ENCODE assay signal across 25 cellular contexts in the genomic region with DNA sequence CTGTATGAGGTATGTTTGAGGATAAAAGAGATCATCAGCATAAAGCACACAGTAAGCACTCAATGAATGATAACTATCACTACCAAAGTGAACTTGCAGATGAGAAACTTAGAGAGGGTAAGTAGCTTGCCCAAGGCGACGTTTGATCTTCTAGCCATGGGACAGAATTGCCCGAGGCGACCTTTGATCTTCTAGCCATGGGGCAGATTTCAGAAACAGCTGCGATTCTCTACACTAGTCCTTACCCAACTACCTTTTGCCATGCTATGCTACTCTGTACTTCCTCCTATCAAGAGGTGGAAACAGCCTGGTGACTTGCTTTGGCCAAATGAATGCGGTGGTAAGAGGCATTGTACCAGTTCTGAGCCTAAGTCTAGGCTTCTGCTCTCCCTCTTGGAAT. TPM values are rescaled to one million over a fixed set of nuclear protein-coding genes. Genes with fewer than 3 reads are reported as not detected.
DNase-seq lines count a peak whose midpoint lies in the region; ATAC-seq, FAIRE-seq and TF ChIP-seq lines count a peak whose summit lies in the region.
"Had no signal": no experiment of that assay in that cellular context is flagged by ENCODE, and none has a peak within 500 bp of the region (broad histone marks: within the 10 kb centered on the region; RNA-seq: fewer than 3 reads in every experiment).

No MANE protein-coding gene starts in this region.

- H3K27ac Mint-ChIP-seq in mesothelial cell of epicardium: peak overlapping the region; percentile 30
- H3K27ac Mint-ChIP-seq: CD4-positive, alpha-beta T cell; HFFc6; IgD-negative memory B cell had no signal

- 87% methylated on average over 6 of the region's 6 CpGs for WGBS in mammary epithelial cell (ENCODE audit: low coverage, missing lambda C conversion rate)

- H3K9me1 ChIP-seq in keratinocyte (ENCODE audit: control insufficient read depth, extremely low read depth, insufficient read depth, low read length): peaks cover 2% of the 10 kb centered on the region

- H3K79me2 ChIP-seq in mammary epithelial cell (ENCODE audit: insufficient read depth, low read length) (no peaks in the 10 kb centered on the region), keratinocyte (ENCODE audit: control insufficient read depth, insufficient read depth, low read length) (no peaks in the 10 kb centered on the region)

- intact Hi-C loops in mammary epithelial cell (cut with micrococcal nuclease) (loop anchor here (1.0 to 5.0 kb wide), 2 partner anchors 24 to 982 kb away; no protein-coding TSS in a partner anchor), tibial artery (cut with DNase I; ENCODE audit: low total_unique reads) (loop anchor here (10.0 kb wide), 1 partner anchor 1770 kb away; no protein-coding TSS in a partner anchor)

- H4K20me1 ChIP-seq in mammary epithelial cell (ENCODE audit: insufficient read depth, low read length) (no peaks in the 10 kb centered on the region), keratinocyte (ENCODE audit: control insufficient read depth, extremely low read depth, insufficient read depth, low read length) (no peaks in the 10 kb centered on the region)
- H4K20me1 ChIP-seq: BLaER1 had no signal

- H3K36me3 Mint-ChIP-seq in mesothelial cell of epicardium: no peaks in the 10 kb centered on the region
- H3K36me3 Mint-ChIP-seq: IgD-negative memory B cell had no signal

- no peaks in the 10 kb centered on the region for H3K9me3 ChIP-seq in mammary epithelial cell (replicated peaks; ENCODE audit: insufficient read depth, low read length)
- H3K9me3 ChIP-seq in keratinocyte (ENCODE audit: control insufficient read depth, low read depth, low read length): no peaks in the 10 kb centered on the region
- no peaks in the 10 kb centered on the region for H3K9me3 ChIP-seq in tibial artery
- H3K9me3 ChIP-seq: BLaER1, HAP-1, Peyer's patch, SK-N-SH had no signal

- H3K36me3 ChIP-seq in mammary epithelial cell (ENCODE audit: insufficient read depth, low read length) (no peaks in the 10 kb centered on the region), keratinocyte (ENCODE audit: control insufficient read depth in 2 of 2, extremely low read depth in 1 of 2, insufficient read depth in 2 of 2, low read length in 2 of 2) (no peaks in the 10 kb centered on the region), tibial artery (no peaks in the 10 kb centered on the region)
- H3K36me3 ChIP-seq: BLaER1, HAP-1, Peyer's patch had no signal

- H3K9me3 Mint-ChIP-seq in mesothelial cell of epicardium: peaks cover 4% of the 10 kb centered on the region
- H3K9me3 Mint-ChIP-seq: CD4-positive, alpha-beta T cell; HFFc6; IgD-negative memory B cell had no signal

- in situ Hi-C loops in mammary epithelial cell (cut with MboI; ENCODE audit: low sequenced_read_pairs in 2 of 2): loop anchor here in 1 of 2 donors (25.0 kb wide), 1 partner anchor 302 kb away; no protein-coding TSS in a partner anchor

- no TSS peak for BruUV-seq in mammary epithelial cell (replicated peaks; lab: Mats Ljungman, UMichigan)

- no peaks in the 10 kb centered on the region for H3K27me3 ChIP-seq in mammary epithelial cell (ENCODE audit: insufficient read depth, low read length)
- no peaks in the 10 kb centered on the region for H3K27me3 ChIP-seq in keratinocyte (ENCODE audit: control insufficient read depth, extremely low read depth, insufficient read depth, low read length)
- H3K27me3 ChIP-seq in tibial artery: no peaks in the 10 kb centered on the region
- H3K27me3 ChIP-seq: BLaER1, Peyer's patch had no signal

- no peak overlapping the region for H3K4me3 ChIP-seq in mammary epithelial cell (replicated peaks in 1 of 3; ENCODE audit: insufficient read depth in 1 of 3, low read depth in 2 of 3, low read length in 3 of 3)
- no peak overlapping the region for H3K4me3 ChIP-seq in keratinocyte (ENCODE audit: control insufficient read depth in 2 of 3, extremely low read depth in 1 of 3, insufficient read depth in 2 of 3, low read depth in 1 of 3, low read length in 3 of 3)
- H3K4me3 ChIP-seq in tibial artery: no peak overlapping the region
- H3K4me3 ChIP-seq: BLaER1, GM12878, HAP-1, Peyer's patch had no signal

- dilution Hi-C loops in mammary epithelial cell (cut with HindIII; ENCODE audit: low sequenced_read_pairs) (loop anchor here (5.0 kb wide), 1 partner anchor 87 kb away; no protein-coding TSS in a partner anchor), keratinocyte (cut with MboI; ENCODE audit: extremely low pct_ligation_motif_present, low sequenced_read_pairs) (no loop called here)

- CTCF ChIA-PET in mammary epithelial cell (lab: Charles Lee; ENCODE audit: low non-redundant PET): no interaction called here

- peak overlapping the region; percentile 57 for H3K27ac ChIP-seq in mammary epithelial cell (ENCODE audit: insufficient read depth, low read depth, low read length)
- H3K27ac ChIP-seq in keratinocyte (ENCODE audit: control insufficient read depth, insufficient read depth, low read length): no peak overlapping the region
- H3K27ac ChIP-seq in tibial artery: peak overlapping the region; percentile 56 to 74
- H3K27ac ChIP-seq: BLaER1, KMS-11, Peyer's patch had no signal

- H2AFZ ChIP-seq in mammary epithelial cell (ENCODE audit: low read depth, low read length): peak overlapping the region; percentile 34
- no peak overlapping the region for H2AFZ ChIP-seq in keratinocyte (ENCODE audit: control insufficient read depth, low read length)

- no peak for DNase-seq in mammary epithelial cell
- no peak for DNase-seq in keratinocyte (ENCODE audit: low read depth, low spot score)
- no peak for DNase-seq in mesothelial cell of epicardium (ENCODE audit: low spot score in 2 of 2, unreplicated experiment in 2 of 2)
- DNase-seq in tibial artery: no peak
- no peak for DNase-seq in D341Med (ENCODE audit: low spot score)
- DNase-seq in DMS53 treated with DMSO at 0.1 percent for 48 hours (lab: John Stamatoyannopoulos, UW; ENCODE audit: unreplicated experiment): no peak
- DNase-seq: CD4-positive, alpha-beta T cell; DMS53; GOT3; NCI-H1048; NCI-H1694; NCI-H2081; NCI-H2227 treated with DMSO at 0.1 percent for 48 hours; NCI-H526 treated with DMSO at 0.1 percent for 48 hours; Peyer's patch; SK-N-SH had no signal

- no peak overlapping the region for H3K9ac ChIP-seq in mammary epithelial cell (ENCODE audit: insufficient read depth, low read length)
- H3K9ac ChIP-seq in keratinocyte (ENCODE audit: control insufficient read depth, extremely low read depth, insufficient read depth, low read length): no peak overlapping the region
- H3K9ac ChIP-seq: BLaER1, KMS-11, SK-N-SH had no signal

- H3K4me1 Mint-ChIP-seq in mesothelial cell of epicardium: peaks cover 46% of the 10 kb centered on the region
- H3K4me1 Mint-ChIP-seq: IgD-negative memory B cell had no signal

- ATAC-seq in GM21515 (IDR thresholded peaks at IDR 0.05; ENCODE audit: unreplicated experiment): no peak
- ATAC-seq: GM12878 had no signal

- peak overlapping the region; percentile 11 for H3K4me2 ChIP-seq in mammary epithelial cell (ENCODE audit: insufficient read depth, low read depth, low read length)
- H3K4me2 ChIP-seq in keratinocyte (ENCODE audit: control insufficient read depth, extremely low read depth, insufficient read depth, low read depth, low read length): peak overlapping the region; percentile 30
- H3K4me2 ChIP-seq: BLaER1, KMS-11, SK-N-SH had no signal

- TF ChIP-seq CTCF in mammary epithelial cell (conservative IDR thresholded peaks at IDR 0.05 in 1 of 2, IDR thresholded peaks at IDR 0.05 in 1 of 2; ENCODE audit: extremely low read depth in 1 of 2, insufficient read depth in 1 of 2, low read depth in 1 of 2, low read length in 2 of 2) (no peak), keratinocyte (optimal IDR thresholded peaks at IDR 0.05 in 1 of 3, IDR thresholded peaks at IDR 0.05 in 1 of 3, conservative IDR thresholded peaks at IDR 0.05 in 1 of 3; ENCODE audit: extremely low read depth in 1 of 3, insufficient read depth in 2 of 3, low read length in 3 of 3) (no peak), mesothelial cell of epicardium (IDR thresholded peaks at IDR 0.05; ENCODE audit: unreplicated experiment) (no peak), tibial artery (IDR thresholded peaks at IDR 0.05) (no peak)

- no peak overlapping the region for H3K4me3 Mint-ChIP-seq in mesothelial cell of epicardium
- H3K4me3 Mint-ChIP-seq: CD4-positive, alpha-beta T cell; HFFc6; IgD-negative memory B cell had no signal

- H3K27me3 Mint-ChIP-seq in mesothelial cell of epicardium (ENCODE audit: low read depth): no peaks in the 10 kb centered on the region
- H3K27me3 Mint-ChIP-seq: CD4-positive, alpha-beta T cell; IgD-negative memory B cell had no signal

- H3K4me1 ChIP-seq in mammary epithelial cell (ENCODE audit: insufficient read depth, low read length) (peaks cover 33% of the 10 kb centered on the region), keratinocyte (ENCODE audit: control insufficient read depth, extremely low read depth, insufficient read depth, low read length) (peaks cover 18% of the 10 kb centered on the region), tibial artery (peaks cover 0 to 71% (median 25%) of the 10 kb centered on the region in 4 donors)
- H3K4me1 ChIP-seq: BLaER1, HAP-1 had no signal

- FAIRE-seq in keratinocyte (lab: Jason Lieb, UNC): no peak
- FAIRE-seq: A204.1, G401.6, GM12878 had no signal

RNA-seq across cellular contexts. Expression of gene NT5DC3, which starts 23.7 kb away (rescaled TPM):
- 10 to 100 TPM; 46.4 to 98.5 TPM for total RNA-seq in mammary epithelial cell
- polyA plus RNA-seq in mammary epithelial cell: 8.8 TPM
- polyA minus RNA-seq in mammary epithelial cell: 44.5 TPM
- polyA plus RNA-seq in keratinocyte: 10.7 to 14.6 TPM (median 12.8 TPM) in 3 replicates
- 7.0 TPM for polyA plus RNA-seq in keratinocyte (2011; ENCODE audit: low read depth)
- polyA plus RNA-seq in keratinocyte (2011; cell fraction: cytosol; rRNA removed): 8.7 and 10.7 TPM in 2 replicates
- polyA plus RNA-seq in keratinocyte (2011; cell fraction: nucleus; rRNA removed): 38.7 and 45.8 TPM in 2 replicates
- polyA plus RNA-seq in keratinocyte (2012; ENCODE audit: low replicate concordance): 8.5 and 15.2 TPM in 2 replicates
- 25.3 to 35.2 TPM (median 26.9 TPM) in 3 replicates for polyA minus RNA-seq in keratinocyte
- 17.1 TPM for polyA minus RNA-seq in keratinocyte (2011; cell fraction: cytosol; rRNA and poly(A)+ RNA removed)
- polyA minus RNA-seq in keratinocyte (2011; cell fraction: nucleus; rRNA and poly(A)+ RNA removed): 29.3 and 63.4 TPM in 2 replicates
- 7.7 to 9.1 TPM (median 8.7 TPM) in 3 replicates for total RNA-seq in mesothelial cell of epicardium
